30 cellular contexts compared by ENCODE assay signal in genomic region chr2:153133716-153134115, GRCh38.
"Had no signal": no experiment of that assay in that cellular context is flagged by ENCODE, and none has a peak within 500 bp of the region (broad histone marks: within the 10 kb centered on the region; RNA-seq: fewer than 3 reads in every experiment).

No MANE protein-coding gene starts in this region.

- H3K27ac ChIP-seq: body of pancreas, epithelial cell of prostate, esophagus squamous epithelium, gastroesophageal sphincter had no signal

- H3K4me1 Mint-ChIP-seq: activated CD4-positive, alpha-beta T cell treated with anti-CD3 and anti-CD28 coated beads, Interleukin-2, amount 10 ng/mL, durations not matched to agents 7 days and 5 days; activated T-helper 17 cell treated with anti-CD3 and anti-CD28 coated beads, Interleukin-2, amount 50 U/mL, for 72 hours; T-helper 17 cell had no signal

- H3K4me3 ChIP-seq: body of pancreas, esophagus squamous epithelium, gastroesophageal sphincter had no signal

- H3K36me3 ChIP-seq: esophagus squamous epithelium, gastroesophageal sphincter had no signal

- H3K27ac Mint-ChIP-seq: activated CD4-positive, alpha-beta T cell treated with anti-CD3 and anti-CD28 coated beads, Interleukin-2, amount 10 ng/mL, durations not matched to agents 7 days and 5 days; activated CD8-positive, alpha-beta T cell treated with anti-CD3 and anti-CD28 coated beads for 36 hours; activated naive CD8-positive, alpha-beta T cell; activated T-helper 17 cell treated with anti-CD3 and anti-CD28 coated beads, Interleukin-2, amount 50 U/mL, for 72 hours; effector memory CD8-positive, alpha-beta T cell; T-helper 17 cell; T-helper 2 cell treated with Interferon-gamma antibody and Interleukin-4, amounts not matched to agents 5 μg/mL and 100 μg/mL, for 36 hours had no signal

- H3K9me3 Mint-ChIP-seq: activated CD4-positive, alpha-beta T cell treated with anti-CD3 and anti-CD28 coated beads, Interleukin-2, amount 10 ng/mL, durations not matched to agents 7 days and 5 days; activated CD8-positive, alpha-beta T cell treated with anti-CD3 and anti-CD28 coated beads for 36 hours; activated T-cell treated with anti-CD3 and anti-CD28 coated beads, Interleukin-2, amount 50 U/mL, for 4 hours; activated T-helper 17 cell treated with anti-CD3 and anti-CD28 coated beads, Interleukin-2, amount 50 U/mL, for 72 hours had no signal

- H3K27me3 ChIP-seq: body of pancreas, esophagus squamous epithelium, gastroesophageal sphincter had no signal

- H3K9me3 ChIP-seq: body of pancreas, esophagus squamous epithelium, gastroesophageal sphincter had no signal

- H3K4me3 Mint-ChIP-seq: activated CD4-positive, alpha-beta T cell treated with anti-CD3 and anti-CD28 coated beads, Interleukin-2, amount 10 ng/mL, durations not matched to agents 7 days and 5 days; activated CD8-positive, alpha-beta T cell treated with anti-CD3 and anti-CD28 coated beads for 36 hours; activated naive CD8-positive, alpha-beta T cell; activated T-cell treated with anti-CD3 and anti-CD28 coated beads, Interleukin-2, amount 50 U/mL, for 4 hours; activated T-helper 17 cell treated with anti-CD3 and anti-CD28 coated beads, Interleukin-2, amount 50 U/mL, for 72 hours; effector memory CD8-positive, alpha-beta T cell; T-helper 17 cell; T-helper 2 cell treated with Interferon-gamma antibody and Interleukin-4, amounts not matched to agents 5 μg/mL and 100 μg/mL, for 36 hours had no signal

- H3K36me3 Mint-ChIP-seq: activated naive CD8-positive, alpha-beta T cell had no signal

- ATAC-seq: activated CD8-positive, alpha-beta T cell treated with anti-CD3 and anti-CD28 coated beads for 36 hours; activated T-cell treated with anti-CD3 and anti-CD28 coated beads, Interleukin-2, amount 50 U/mL, for 4 hours; activated T-helper 17 cell treated with anti-CD3 and anti-CD28 coated beads, Interleukin-2, amount 50 U/mL, for 72 hours; body of pancreas; effector memory CD8-positive, alpha-beta T cell; gastroesophageal sphincter; T-helper 17 cell had no signal

- H3K4me1 ChIP-seq: body of pancreas, esophagus squamous epithelium, gastroesophageal sphincter had no signal

- H3K27me3 Mint-ChIP-seq: activated CD4-positive, alpha-beta T cell treated with anti-CD3 and anti-CD28 coated beads, Interleukin-2, amount 10 ng/mL, durations not matched to agents 7 days and 5 days; activated CD8-positive, alpha-beta T cell treated with anti-CD3 and anti-CD28 coated beads for 36 hours; activated T-helper 17 cell treated with anti-CD3 and anti-CD28 coated beads, Interleukin-2, amount 50 U/mL, for 72 hours; effector memory CD8-positive, alpha-beta T cell; T-helper 17 cell had no signal

- DNase-seq: activated CD4-positive, alpha-beta T cell treated with anti-CD3 and anti-CD28 coated beads for 1 hour; activated CD4-positive, alpha-beta T cell treated with anti-CD3 and anti-CD28 coated beads for 4 hours; activated CD4-positive, alpha-beta T cell treated with anti-CD3 and anti-CD28 coated beads, Interleukin-2, amount 10 ng/mL, durations not matched to agents 7 days and 5 days; activated CD4-positive, alpha-beta T cell treated with anti-CD3 and anti-CD28 coated beads, Interleukin-2, amount 50 U/mL, for 48 hours; activated CD4-positive, CD25-positive, alpha-beta regulatory T cell; activated CD8-positive, alpha-beta memory T cell treated with anti-CD3 and anti-CD28 coated beads for 24 hours; activated CD8-positive, alpha-beta T cell treated with anti-CD3 and anti-CD28 coated beads for 36 hours; activated effector memory CD4-positive, alpha-beta T cell treated with Interleukin-2 at 50 U/mL for 16 hours; activated gamma-delta T cell treated with Interleukin-2 at 50 U/mL for 16 hours; activated naive CD4-positive, alpha-beta T cell treated with anti-CD3 and anti-CD28 coated beads, Interleukin-2, amount 50 U/mL, for 16 hours; activated naive CD4-positive, alpha-beta T cell treated with Interleukin-2 at 50 U/mL for 16 hours; activated T-cell treated with anti-CD3 and anti-CD28 coated beads, Interleukin-2, amount 50 U/mL, for 4 hours; amniotic stem cell; anterior cingulate cortex; body of pancreas; caudate nucleus; cortex of kidney; dermis blood vessel endothelial cell; effector CD4-positive, alpha-beta T cell; effector memory CD8-positive, alpha-beta T cell; esophagus squamous epithelium; foreskin melanocyte; T-helper 1 cell; T-helper 17 cell; T1000 had no signal
